Comparison of ENCODE assay signal across 9 cellular contexts in genomic region chr16:74773431-74774222, GRCh38. TPM values are rescaled to one million over a fixed set of nuclear protein-coding genes. Genes with fewer than 3 reads are reported as not detected.
DNase-seq lines count a peak whose midpoint lies in the region; ATAC-seq and TF ChIP-seq lines count a peak whose summit lies in the region.
"Had no signal": no experiment of that assay in that cellular context is flagged by ENCODE, and none has a peak within 500 bp of the region (broad histone marks: within the 10 kb centered on the region; RNA-seq: fewer than 3 reads in every experiment).

No MANE protein-coding gene starts in this region.

- WGBS in hepatocyte (ENCODE audit: low lambda C conversion rate, missing lambda C conversion rate) = 49% methylated on average over 14 of the region's 14 CpGs

- ATAC-seq in HG03565 (IDR thresholded peaks at IDR 0.05; ENCODE audit: unreplicated experiment) = no peak

- DNase-seq in GM12864 (ENCODE audit: low read depth) (no peak), hepatocyte (ENCODE audit: low spot score) (no peak), EL (no peak), iPS-NIHi7 (ENCODE audit: extremely low spot score) (no peak), OCI-M2 (lab: John Stamatoyannopoulos, UW; ENCODE audit: unreplicated experiment) (no peak)
- DNase-seq: NCI-H2029 had no signal

- no peaks in the 10 kb centered on the region for H3K79me2 ChIP-seq in SU-DHL-6 (ENCODE audit: insufficient read depth, low read length)
- H3K79me2 ChIP-seq in hepatocyte = no peaks in the 10 kb centered on the region
- no peaks in the 10 kb centered on the region for H3K79me2 ChIP-seq in parathyroid adenoma

- H3K27me3 ChIP-seq in SU-DHL-6 (ENCODE audit: low read length) (no peaks in the 10 kb centered on the region), hepatocyte (peaks cover 8% of the 10 kb centered on the region), parathyroid adenoma (ENCODE audit: control insufficient read depth, insufficient read depth, low read length) (no peaks in the 10 kb centered on the region)

- no peak overlapping the region for H2AFZ ChIP-seq in SU-DHL-6 (ENCODE audit: low read depth, low read length, severe bottlenecking)
- H2AFZ ChIP-seq in hepatocyte = peak overlapping the region; percentile 50
- H2AFZ ChIP-seq in parathyroid adenoma = peak overlapping the region; percentile 91

- no peak overlapping the region for H3K9ac ChIP-seq in SU-DHL-6 (ENCODE audit: low read length)
- H3K9ac ChIP-seq in parathyroid adenoma = no peak overlapping the region

- H3K9me3 ChIP-seq in SU-DHL-6 (ENCODE audit: insufficient read depth, low read length) = no peaks in the 10 kb centered on the region
- no peaks in the 10 kb centered on the region for H3K9me3 ChIP-seq in hepatocyte (ENCODE audit: low read depth)
- H3K9me3 ChIP-seq in parathyroid adenoma (ENCODE audit: control insufficient read depth, low read length) = no peaks in the 10 kb centered on the region

- H3K4me2 ChIP-seq in SU-DHL-6 (ENCODE audit: low read depth, low read length, poor library complexity, severe bottlenecking) (peak overlapping the region; percentile 61), hepatocyte (peak overlapping the region; percentile 90), parathyroid adenoma (ENCODE audit: low read length) (peak overlapping the region; percentile 92)

- H3K4me3 ChIP-seq in GM12864 (ENCODE audit: low read depth, low read length) = peak overlapping the region; percentile 74
- H3K4me3 ChIP-seq in SU-DHL-6 (ENCODE audit: insufficient read depth, low read length, poor library complexity, severe bottlenecking) = no peak overlapping the region
- peak overlapping the region; percentile 30 for H3K4me3 ChIP-seq in hepatocyte
- H3K4me3 ChIP-seq in parathyroid adenoma (ENCODE audit: low read depth, low read length) = peak overlapping the region; percentile 47

- H3K27ac ChIP-seq in SU-DHL-6 (ENCODE audit: low read depth, low read length) = no peak overlapping the region
- H3K27ac ChIP-seq in hepatocyte = peak overlapping the region; percentile 44
- no peak overlapping the region for H3K27ac ChIP-seq in parathyroid adenoma

- no peak for TF ChIP-seq CTCF in GM12864 (IDR thresholded peaks at IDR 0.05; ENCODE audit: low read depth, low read length, missing control alignments)
- no peak for TF ChIP-seq CTCF in SU-DHL-6 (IDR thresholded peaks at IDR 0.05; ENCODE audit: insufficient read depth, low read length, poor library complexity, severe bottlenecking)
- no peak for TF ChIP-seq CTCF in hepatocyte (IDR thresholded peaks at IDR 0.05; ENCODE audit: poor library complexity)
- TF ChIP-seq CTCF in parathyroid adenoma (IDR thresholded peaks at IDR 0.05) = no peak

- H3K36me3 ChIP-seq in SU-DHL-6 (ENCODE audit: low read length) = no peaks in the 10 kb centered on the region
- no peaks in the 10 kb centered on the region for H3K36me3 ChIP-seq in hepatocyte (replicated peaks; ENCODE audit: insufficient read depth, low read depth)
- no peaks in the 10 kb centered on the region for H3K36me3 ChIP-seq in parathyroid adenoma (ENCODE audit: control insufficient read depth, insufficient read depth, low read length)

- H3K4me1 ChIP-seq in hepatocyte (ENCODE audit: insufficient read depth) (no peaks in the 10 kb centered on the region), parathyroid adenoma (no peaks in the 10 kb centered on the region)

- no peaks in the 10 kb centered on the region for H3F3A ChIP-seq in SU-DHL-6 (ENCODE audit: insufficient read depth)

- H3K9me2 ChIP-seq in SU-DHL-6 (replicated peaks; ENCODE audit: insufficient read depth, low read length) (no peaks in the 10 kb centered on the region), hepatocyte (replicated peaks; ENCODE audit: insufficient read depth) (no peaks in the 10 kb centered on the region)

- no peaks in the 10 kb centered on the region for H4K20me1 ChIP-seq in SU-DHL-6 (ENCODE audit: low read depth, low read length)
- H4K20me1 ChIP-seq in hepatocyte (ENCODE audit: insufficient read depth, poor library complexity, severe bottlenecking) = no peaks in the 10 kb centered on the region

RNA-seq across cellular contexts. Expression of gene FA2H, which starts 1.0 kb away (rescaled TPM):
- total RNA-seq in hepatocyte = 1.6 and 2.1 TPM in 2 replicates
- polyA plus RNA-seq in hepatocyte = 5.9 and 7.8 TPM in 2 replicates
